ENCODE assay signal across 9 cellular contexts in the genomic region with DNA sequence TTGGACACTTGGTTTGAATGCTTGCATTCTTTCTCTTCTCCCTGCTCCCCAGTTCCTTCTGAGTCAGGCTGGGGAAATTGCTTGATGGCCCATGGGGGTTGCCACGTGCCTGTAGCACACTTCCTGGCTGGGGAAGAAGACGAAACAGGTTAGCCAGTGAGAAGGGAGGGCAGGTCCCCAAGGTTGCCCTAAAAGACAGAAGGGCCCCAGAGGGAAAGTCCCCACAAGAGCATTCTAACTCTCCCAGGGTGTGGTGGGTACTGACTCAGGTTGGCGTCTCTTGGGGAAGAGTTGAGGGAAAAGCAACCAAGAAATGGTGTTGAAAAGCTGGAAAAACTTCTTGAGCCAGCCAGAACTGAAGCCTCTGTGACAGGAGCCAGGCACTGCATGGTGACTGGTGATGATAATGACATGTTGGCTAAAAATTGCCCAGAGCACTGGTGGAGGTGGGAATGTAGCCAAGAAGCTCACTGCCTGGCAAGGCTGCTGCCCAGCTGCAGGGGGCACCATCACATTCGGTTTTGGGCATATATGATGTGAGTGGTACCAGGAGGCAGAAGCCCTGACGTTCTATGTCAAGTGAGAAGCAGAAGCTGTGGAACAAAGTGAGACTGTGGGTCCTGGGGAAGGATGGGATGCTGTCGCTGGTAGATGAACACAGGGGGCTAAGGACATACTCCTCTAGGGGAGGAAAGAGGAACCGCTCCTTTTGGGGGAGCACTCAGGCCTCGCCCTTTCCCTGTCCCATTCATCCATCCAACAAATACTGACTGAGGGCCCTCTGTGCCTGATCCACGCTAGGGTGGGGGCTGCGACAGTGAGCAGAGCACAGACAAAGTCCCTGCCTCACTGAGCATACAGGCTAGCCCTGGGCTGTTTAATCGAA. TPM values are rescaled to one million over a fixed set of nuclear protein-coding genes. Genes with fewer than 3 reads are reported as not detected.
DNase-seq lines count a peak whose midpoint lies in the region; ATAC-seq and TF ChIP-seq lines count a peak whose summit lies in the region.
"Had no signal": no experiment of that assay in that cellular context is flagged by ENCODE, and none has a peak within 500 bp of the region (broad histone marks: within the 10 kb centered on the region; RNA-seq: fewer than 3 reads in every experiment).

No MANE protein-coding gene starts in this region.

- no peak overlapping the region for H3K27ac ChIP-seq in RWPE2 (ENCODE audit: poor library complexity, severe bottlenecking)
- no peak overlapping the region for H3K27ac ChIP-seq in ascending aorta
- H3K27ac ChIP-seq: psoas muscle had no signal

- DNase-seq in GM13976 (ENCODE audit: low spot score) (no peak), RWPE2 (ENCODE audit: low spot score) (no peak), cardiac fibroblast (ENCODE audit: low read depth in 2 of 2) (peak; percentile 19 to 20), occipital lobe (lab: John Stamatoyannopoulos, UW) (peak; percentile 10), lower leg skin (ENCODE audit: low spot score in 2 of 2) (no peak), NCI-H2171 (lab: John Stamatoyannopoulos, UW) (no peak), ascending aorta (ENCODE audit: low spot score in 2 of 2) (no peak)
- DNase-seq: psoas muscle had no signal

- TF ChIP-seq POLR2A in lower leg skin (IDR thresholded peaks at IDR 0.05) = no peak

- H3K4me1 ChIP-seq in RWPE2 (ENCODE audit: insufficient read depth, poor library complexity, severe bottlenecking) (peaks cover 18% of the 10 kb centered on the region), ascending aorta (no peaks in the 10 kb centered on the region)
- H3K4me1 ChIP-seq: psoas muscle had no signal

- H3K4me3 ChIP-seq in RWPE2 (ENCODE audit: severe bottlenecking) = no peak overlapping the region
- no peak overlapping the region for H3K4me3 ChIP-seq in cardiac fibroblast (replicated peaks in 1 of 2; ENCODE audit: low read depth in 2 of 2, low read length in 2 of 2)
- no peak overlapping the region for H3K4me3 ChIP-seq in lower leg skin (ENCODE audit: low read depth, poor library complexity, severe bottlenecking)
- no peak overlapping the region for H3K4me3 ChIP-seq in ascending aorta
- H3K4me3 ChIP-seq: psoas muscle had no signal

- peak; percentile 62 for ATAC-seq in HG02623 (IDR thresholded peaks at IDR 0.05; ENCODE audit: unreplicated experiment)
- no peak for ATAC-seq in RWPE2 (ENCODE audit: low read depth)

- peak; percentile 29 for TF ChIP-seq CTCF in GM13976 (IDR thresholded peaks at IDR 0.05; ENCODE audit: borderline replicate concordance, control extremely low read depth, extremely low read depth, insufficient read depth, missing control alignments)
- TF ChIP-seq CTCF in RWPE2 (IDR thresholded peaks at IDR 0.05; ENCODE audit: poor library complexity, severe bottlenecking) = peak; percentile 20
- peak; percentile 7 for TF ChIP-seq CTCF in cardiac fibroblast (IDR thresholded peaks at IDR 0.05; ENCODE audit: low read depth, low read length)
- TF ChIP-seq CTCF in lower leg skin (IDR thresholded peaks at IDR 0.05) = no peak
- TF ChIP-seq CTCF in ascending aorta (IDR thresholded peaks at IDR 0.05) = no peak

- in situ Hi-C loops in GM13976 (cut with MboI; ENCODE audit: low sequenced_read_pairs, unreplicated experiment) = no loop called here

- no peaks in the 10 kb centered on the region for H3K9me3 ChIP-seq in RWPE2 (ENCODE audit: severe bottlenecking)
- H3K9me3 ChIP-seq in ascending aorta = no peaks in the 10 kb centered on the region
- H3K9me3 ChIP-seq: psoas muscle had no signal

- H3K27me3 ChIP-seq in RWPE2 (ENCODE audit: insufficient read depth, poor library complexity, severe bottlenecking) (no peaks in the 10 kb centered on the region), ascending aorta (no peaks in the 10 kb centered on the region)

- H3K36me3 ChIP-seq in RWPE2 (ENCODE audit: low read depth) (no peaks in the 10 kb centered on the region), ascending aorta (no peaks in the 10 kb centered on the region)

- 56 to 61% methylated on average over 11 of the region's 11 CpGs for WGBS in lower leg skin, 2 donors

- intact Hi-C loops in lower leg skin (cut with DNase I; ENCODE audit: low total_unique reads) (no loop called here), ascending aorta (cut with DNase I) (no loop called here)

RNA-seq across cellular contexts. Expression of gene RABGGTA, which starts 8.1 kb away (rescaled TPM):
- total RNA-seq in occipital lobe (19.5 TPM), lower leg skin (10 to 100 TPM; 35.5 to 69.4 (median 44.7) TPM), ascending aorta (54.9 TPM)

RNA-seq across cellular contexts. Expression of gene TGM1, which starts 16.6 kb away (rescaled TPM):
- total RNA-seq in occipital lobe (0.94 TPM), lower leg skin (100 to 1,000 TPM; 160 to 283 (median 235) TPM), ascending aorta (1.7 TPM)

RNA-seq across cellular contexts. Expression of gene DHRS1, which starts 20.0 kb away (rescaled TPM):
- total RNA-seq in occipital lobe = 4.1 TPM
- 100 to 1,000 TPM in 1 of 4 donors, 10 to 100 TPM in 3; 55.0 to 112 (median 90.6) TPM for total RNA-seq in lower leg skin
- 100 TPM for total RNA-seq in ascending aorta

RNA-seq across cellular contexts. Expression of gene NOP9, which starts 20.1 kb away (rescaled TPM):
- total RNA-seq in occipital lobe = 23.7 TPM
- 10 to 100 TPM; 13.8 to 20.4 (median 17.6) TPM for total RNA-seq in lower leg skin
- total RNA-seq in ascending aorta = 33.5 TPM

RNA-seq across cellular contexts. Expression of gene CIDEB, which starts 28.2 kb away (rescaled TPM):
- total RNA-seq in occipital lobe = 3.4 TPM
- 10 to 100 TPM; 10.6 to 29.8 (median 25.1) TPM for total RNA-seq in lower leg skin
- 72.8 TPM for total RNA-seq in ascending aorta

Comparison
In these comparisons a context has a peak if more than half of its experiments do, and no peak if none do; other contexts are left out.
1. DNase-seq: peak in cardiac fibroblast (2 of 2) and occipital lobe (single experiment); none in GM13976 (single experiment), RWPE2 (single experiment), lower leg skin (0 of 2), NCI-H2171 (single experiment) and ascending aorta (0 of 2).
2. CTCF ChIP-seq: peak in GM13976 (single experiment), RWPE2 (single experiment) and cardiac fibroblast (single experiment); none in lower leg skin (0 of 3) and ascending aorta (0 of 3).
3. RNA of gene TGM1, which starts 16.6 kb away (total RNA-seq): 160 to 283 TPM in lower leg skin; 1.7 TPM in ascending aorta (single experiment) and 0.94 TPM in occipital lobe (single experiment); every median in the first group is over 10 times any median in the second.
4. RNA of gene DHRS1, which starts 20.0 kb away (total RNA-seq): 100 TPM in ascending aorta (single experiment) and 55.0 to 112 TPM in lower leg skin; 4.1 TPM in occipital lobe (single experiment); every median in the first group is over 10 times any median in the second.